Comparison of ENCODE assay signal across 1 cellular context in genomic region chr1:43653339-43653738, GRCh38.
TF ChIP-seq lines count a peak whose summit lies in the region.

No MANE protein-coding gene starts in this region.

TF ChIP-seq in H1, 55 proteins besides CTCF, POLR2A, EP300 and RAD21:
- TF ChIP-seq MAFK (IDR thresholded peaks at IDR 0.05; ENCODE audit: low read depth, low read length) (no peak), CHD7 (IDR thresholded peaks at IDR 0.05; ENCODE audit: insufficient replicate concordance, low read length) (peak; percentile 62), MAX (IDR thresholded peaks at IDR 0.05) (no peak), TEAD4 (IDR thresholded peaks at IDR 0.05; ENCODE audit: low read depth, low read length) (no peak), TAF1 (IDR thresholded peaks at IDR 0.05; ENCODE audit: low read depth, low read length) (0 out of 2 replicates have a peak, but pooled peaks have one; percentile 41), HDAC2 (IDR thresholded peaks at IDR 0.05; ENCODE audit: borderline replicate concordance in 1 of 2, low read depth in 2 of 2, low read length in 2 of 2) (no peak), TBP (IDR thresholded peaks at IDR 0.05; ENCODE audit: low read depth, low read length) (0 out of 2 replicates have a peak, but pooled peaks have one; percentile 18), CBX8 (IDR thresholded peaks at IDR 0.05; ENCODE audit: borderline replicate concordance, low read depth, low read length) (no peak), YY1 (IDR thresholded peaks at IDR 0.05; ENCODE audit: low read depth, low read length) (0 out of 2 replicates have a peak, but pooled peaks have one; percentile 29), CBX5 (IDR thresholded peaks at IDR 0.05; ENCODE audit: low read depth, low read length) (no peak), KDM1A (IDR thresholded peaks at IDR 0.05; ENCODE audit: borderline replicate concordance, low read length) (no peak)
